ENCODE assay signal across 9 cellular contexts in genomic region chr5:139654875-139655491, GRCh38. TPM values are rescaled to one million over a fixed set of nuclear protein-coding genes. Genes with fewer than 3 reads are reported as not detected.
DNase-seq lines count a peak whose midpoint lies in the region; ATAC-seq and TF ChIP-seq lines count a peak whose summit lies in the region.
"Had no signal": no experiment of that assay in that cellular context is flagged by ENCODE, and none has a peak within 500 bp of the region (broad histone marks: within the 10 kb centered on the region; RNA-seq: fewer than 3 reads in every experiment).

No MANE protein-coding gene starts in this region.

- peak overlapping the region; percentile 98 for H3K4me2 ChIP-seq in OCI-LY7 (ENCODE audit: low read length)

- H3K36me3 Mint-ChIP-seq in endothelial cell (ENCODE audit: low read depth, unreplicated experiment), result no peaks in the 10 kb centered on the region
- no peaks in the 10 kb centered on the region for H3K36me3 Mint-ChIP-seq in nephron progenitor cell (ENCODE audit: low read depth)

- no peak for ATAC-seq in GM21723 (IDR thresholded peaks at IDR 0.05; ENCODE audit: unreplicated experiment)

- H3K27ac ChIP-seq in OCI-LY7 (ENCODE audit: low read depth, low read length, poor library complexity, severe bottlenecking) (peak overlapping the region; percentile 89), urinary bladder (ENCODE audit: low read depth) (peak overlapping the region; percentile 79)

- peak overlapping the region; percentile 72 for H3K27ac Mint-ChIP-seq in endothelial cell (ENCODE audit: unreplicated experiment)
- peak overlapping the region; percentile 98 for H3K27ac Mint-ChIP-seq in nephron progenitor cell
- H3K27ac Mint-ChIP-seq: activated naive CD4-positive, alpha-beta T cell treated with anti-CD3 and anti-CD28 coated beads for 36 hours had no signal

- peaks cover 74% of the 10 kb centered on the region for H3K4me1 Mint-ChIP-seq in endothelial cell (ENCODE audit: unreplicated experiment)
- peaks cover 86% of the 10 kb centered on the region for H3K4me1 Mint-ChIP-seq in nephron progenitor cell

- H4K20me1 ChIP-seq in OCI-LY7 (ENCODE audit: insufficient read depth, low read length), result peaks cover 27% of the 10 kb centered on the region; the same call in 1 of the 2 replicates

- DNase-seq in OCI-LY7 (ENCODE audit: low spot score) (no peak), endothelial cell (ENCODE audit: low spot score) (no peak), nephron progenitor cell (no peak), NCI-H2227 treated with DMSO at 0.1 percent for 48 hours (lab: John Stamatoyannopoulos, UW) (no peak)
- no peak for DNase-seq in activated CD4-positive, CD25-positive, alpha-beta regulatory T cell treated with anti-CD3 and anti-CD28 coated beads, Interleukin-2, amount 50 U/mL, for 72 hours
- DNase-seq: activated naive CD4-positive, alpha-beta T cell treated with anti-CD3 and anti-CD28 coated beads for 36 hours; NCI-H2029 had no signal

- CTCF ChIA-PET in OCI-LY7 (lab: Charles Lee; ENCODE audit: unreplicated experiment), result interaction anchor here (0.5 to 2.0 kb wide), 3 partner anchors 14 to 361 kb away, joined by 3 to 9 read pairs (median 3); partner anchors contain the start of gene MATR3

- POLR2A ChIA-PET in OCI-LY7 (lab: Charles Lee), result interaction anchor here (0.7 to 8.9 kb wide), 5 partner anchors 10 to 89 kb away, joined by 3 to 73 read pairs (median 4); no protein-coding TSS in a partner anchor

- H3K27me3 Mint-ChIP-seq in endothelial cell (ENCODE audit: unreplicated experiment), result peaks cover 8% of the 10 kb centered on the region
- H3K27me3 Mint-ChIP-seq in nephron progenitor cell (ENCODE audit: low read depth, poor library complexity), result no peaks in the 10 kb centered on the region

- H3K4me3 Mint-ChIP-seq in endothelial cell (ENCODE audit: unreplicated experiment) (peak overlapping the region; percentile 26), nephron progenitor cell (peak overlapping the region; percentile 73)
- H3K4me3 Mint-ChIP-seq: activated naive CD4-positive, alpha-beta T cell treated with anti-CD3 and anti-CD28 coated beads for 36 hours had no signal

- no TSS peak for BruUV-seq in OCI-LY7 (replicated peaks; lab: Mats Ljungman, UMichigan)

- no peaks in the 10 kb centered on the region for H3K9me3 ChIP-seq in OCI-LY7 (ENCODE audit: low read length)

- H3K79me2 ChIP-seq in OCI-LY7 (ENCODE audit: insufficient read depth, low read depth, low read length), result peaks cover 99% of the 10 kb centered on the region

- intact Hi-C loops in OCI-LY7 (cut with micrococcal nuclease; ENCODE audit: unreplicated experiment), result loop anchor here (1.0 kb wide), 1 partner anchor 15 kb away; no protein-coding TSS in a partner anchor

- peak overlapping the region; percentile 6 for H3K4me3 ChIP-seq in OCI-LY7 (ENCODE audit: low read depth, low read length, poor library complexity, severe bottlenecking)
- no peak overlapping the region for H3K4me3 ChIP-seq in urinary bladder (ENCODE audit: low read depth, low read length)

- H3K9me2 ChIP-seq in OCI-LY7 (ENCODE audit: insufficient read depth, low read length), result no peaks in the 10 kb centered on the region

- H3K36me3 ChIP-seq in OCI-LY7 (ENCODE audit: insufficient read depth, low read length), result peaks cover 7% of the 10 kb centered on the region; the same call in 1 of the 2 replicates
- no peaks in the 10 kb centered on the region for H3K36me3 ChIP-seq in urinary bladder (ENCODE audit: insufficient read depth)

- H2AFZ ChIP-seq in OCI-LY7 (ENCODE audit: low read length), result no peak overlapping the region

- TF ChIP-seq CTCF in OCI-LY7 (conservative IDR thresholded peaks at IDR 0.05; ENCODE audit: low read length) (no peak), endothelial cell (IDR thresholded peaks at IDR 0.05; ENCODE audit: unreplicated experiment) (no peak), nephron progenitor cell (IDR thresholded peaks at IDR 0.05) (no peak)

- H3K9me3 Mint-ChIP-seq in endothelial cell (ENCODE audit: unreplicated experiment) (no peaks in the 10 kb centered on the region), nephron progenitor cell (no peaks in the 10 kb centered on the region)
- H3K9me3 Mint-ChIP-seq: activated naive CD4-positive, alpha-beta T cell treated with anti-CD3 and anti-CD28 coated beads for 36 hours had no signal

- 67% methylated on average over 13 of the region's 13 CpGs for WGBS in urinary bladder

- H3K4me1 ChIP-seq in OCI-LY7 (ENCODE audit: insufficient read depth, low read length, poor library complexity, severe bottlenecking) (peaks cover 93% of the 10 kb centered on the region), urinary bladder (ENCODE audit: insufficient read depth) (peaks cover 9% of the 10 kb centered on the region)

RNA-seq across cellular contexts. Expression of gene CXXC5, which starts 6.8 kb away (rescaled TPM):
- total RNA-seq in OCI-LY7 (2014; rRNA removed; shearing (Covaris generic)), result 108 and 113 TPM in 2 replicates
- total RNA-seq in OCI-LY7 (2022) (26.7 and 30.4 TPM in 2 replicates), endothelial cell (ENCODE audit: unreplicated experiment) (37.3 TPM), urinary bladder (28.0 TPM)
- 28.2 TPM for polyA plus RNA-seq in urinary bladder
